In the genomic region with DNA sequence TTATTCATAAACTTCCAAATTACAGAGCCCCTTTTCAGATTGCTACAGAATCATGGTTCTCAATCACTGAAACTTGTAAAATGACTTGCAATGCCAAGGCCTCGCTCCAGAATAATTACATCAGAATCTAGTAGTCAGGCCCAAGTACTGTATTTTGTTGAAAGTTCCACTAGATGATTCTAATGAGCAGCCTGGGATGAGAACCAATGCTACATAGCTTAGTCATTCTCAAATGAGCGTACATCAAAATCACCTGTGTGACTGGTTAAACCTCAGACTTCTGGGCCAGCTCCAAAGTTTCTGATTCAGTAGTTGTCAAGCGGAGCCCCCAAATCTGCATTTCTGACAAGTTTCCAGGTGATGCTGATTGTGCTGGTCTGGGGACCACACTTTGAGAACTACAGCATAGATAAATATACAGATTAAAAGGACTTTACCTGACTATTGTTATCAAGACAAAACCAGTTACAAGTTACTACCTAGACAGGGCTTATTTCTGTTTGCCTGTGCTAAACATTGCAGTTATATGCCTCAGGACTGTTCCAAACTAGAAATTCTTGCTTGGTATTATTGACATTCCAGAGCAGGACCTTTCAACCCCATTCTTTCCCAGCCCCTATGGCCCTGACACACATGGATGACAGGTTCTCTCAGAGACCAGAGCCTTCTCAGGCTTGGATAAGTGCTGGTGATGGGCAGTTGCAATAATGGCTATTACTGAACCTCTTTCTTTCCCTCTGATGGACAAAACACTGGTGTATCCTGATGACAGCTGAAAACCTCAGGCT, we compare ENCODE assay signal across 15 cellular contexts.
DNase-seq lines count a peak whose midpoint lies in the region; ATAC-seq, FAIRE-seq and TF ChIP-seq lines count a peak whose summit lies in the region.
"Had no signal": no experiment of that assay in that cellular context is flagged by ENCODE, and none has a peak within 500 bp of the region (broad histone marks: within the 10 kb centered on the region; RNA-seq: fewer than 3 reads in every experiment).

No MANE protein-coding gene starts in this region.

- intact Hi-C loops in HepG2 (cut with micrococcal nuclease; ENCODE audit: unreplicated experiment): loop anchor here (1.0 to 2.0 kb wide), 3 partner anchors 22 to 272 kb away; a partner anchor contains a TSS

- H3K79me2 ChIP-seq in HepG2 (ENCODE audit: insufficient read depth, low read length): no peaks in the 10 kb centered on the region

- no peaks in the 10 kb centered on the region for H3K36me3 ChIP-seq in HepG2 (replicated peaks in 1 of 2; ENCODE audit: control insufficient read depth in 1 of 2, insufficient read depth in 2 of 2, low read length in 2 of 2)
- H3K36me3 ChIP-seq: colonic mucosa had no signal

- no TSS peak for BruUV-seq in HepG2 (replicated peaks; lab: Mats Ljungman, UMichigan)

- H3K4me3 ChIP-seq in LNCaP clone FGC (ENCODE audit: low read depth, low read length) (no peak overlapping the region), epithelial cell of esophagus (ENCODE audit: low read length) (no peak overlapping the region), HepG2 (replicated peaks in 1 of 3; ENCODE audit: insufficient read depth in 1 of 3, low read depth in 2 of 3, low read length in 3 of 3) (no peak overlapping the region; a peak in 1 of 6 replicates)
- H3K4me3 ChIP-seq: colonic mucosa had no signal

- no peak overlapping the region for H3K9ac ChIP-seq in HepG2 (ENCODE audit: insufficient read depth, low read depth, low read length)

- H4K20me1 ChIP-seq in HepG2 (ENCODE audit: insufficient read depth, low read length): no peaks in the 10 kb centered on the region

- no peaks in the 10 kb centered on the region for H3K9me3 ChIP-seq in HepG2 (ENCODE audit: low read length)
- H3K9me3 ChIP-seq: colonic mucosa had no signal

- H3K4me1 ChIP-seq in HepG2 (ENCODE audit: insufficient read depth, low read length): peaks cover 97% of the 10 kb centered on the region
- H3K4me1 ChIP-seq: colonic mucosa had no signal

- CTCF ChIA-PET in HepG2 (lab: Yijun Ruan, JAX; ENCODE audit: low intra/inter-chr PET ratio, low total read pairs): no interaction called here

- ATAC-seq in HepG2 (peak; percentile 98), omental fat pad (ENCODE audit: low FRiP score) (no peak), HG03520 (IDR thresholded peaks at IDR 0.05; ENCODE audit: unreplicated experiment) (no peak), GM18909 (IDR thresholded peaks at IDR 0.05; ENCODE audit: poor library complexity, unreplicated experiment) (no peak)
- ATAC-seq: sciatic nerve, T-cell had no signal

- TF ChIP-seq POLR2A in HepG2 (IDR thresholded peaks at IDR 0.05; ENCODE audit: insufficient read depth in 1 of 2, low read depth in 2 of 2, low read length in 2 of 2): no peak

- peak; percentile 76 for FAIRE-seq in HepG2 (lab: Jason Lieb, UNC)

- POLR2A ChIA-PET in HepG2 (lab: Yijun Ruan, JAX): interaction anchor here (0.8 to 1.4 kb wide), 3 partner anchors 53 to 273 kb away, joined by 4 to 8 read pairs (median 4); no protein-coding TSS in a partner anchor

- TF ChIP-seq CTCF in LNCaP clone FGC (IDR thresholded peaks at IDR 0.05; ENCODE audit: control insufficient read depth, extremely low read depth, insufficient read depth) (no peak), epithelial cell of esophagus (IDR thresholded peaks at IDR 0.05; ENCODE audit: insufficient read depth, low read depth, low read length, missing control alignments) (no peak), HepG2 (CRISPR knock-in tag; IDR thresholded peaks at IDR 0.05) (no peak), omental fat pad (IDR thresholded peaks at IDR 0.05) (no peak)

- DNase-seq in ACHN: peak; percentile 13
- peak; percentile 48 for DNase-seq in LNCaP clone FGC (ENCODE audit: low read depth)
- DNase-seq in epithelial cell of esophagus (ENCODE audit: low read depth): peak; percentile 51
- peak; percentile 97 for DNase-seq in HepG2 (ENCODE audit: low spot score)
- no peak for DNase-seq in GOT3 (lab: John Stamatoyannopoulos, UW)
- no peak for DNase-seq in omental fat pad (ENCODE audit: low spot score)
- DNase-seq: CD4-positive, alpha-beta memory T cell; colonic mucosa; glutamatergic neuron; immature natural killer cell; NCI-H446; T-cell had no signal

- H3K4me2 ChIP-seq in HepG2 (ENCODE audit: low read depth, low read length): peak overlapping the region; percentile 51

- no peaks in the 10 kb centered on the region for H3K27me3 ChIP-seq in HepG2 (ENCODE audit: control insufficient read depth in 1 of 2, insufficient read depth in 2 of 2, low read length in 2 of 2)
- H3K27me3 ChIP-seq: colonic mucosa had no signal

- peak overlapping the region; percentile 28 for H3K27ac ChIP-seq in HepG2 (ENCODE audit: extremely low read length, insufficient read depth, low read length)
- H3K27ac ChIP-seq: colonic mucosa had no signal

- 62% methylated on average over 3 of the region's 3 CpGs for WGBS in HepG2 (ENCODE audit: low lambda C conversion rate)

- in situ Hi-C loops in ACHN (cut with HindIII; ENCODE audit: low pct_ligation_motif_present, low pct_unique_long_range_greater_than_20kb, low sequenced_read_pairs): no loop called here
- in situ Hi-C loops in HepG2 (cut with HindIII; ENCODE audit: extremely low pct_ligation_motif_present, low pct_unique_long_range_greater_than_20kb): loop anchor here (5.0 kb wide), 1 partner anchor 273 kb away; a partner anchor contains a TSS

- no peak for TF ChIP-seq RAD21 in HepG2 (CRISPR knock-in tag; IDR thresholded peaks at IDR 0.05)

- H2AFZ ChIP-seq in HepG2 (ENCODE audit: low read length): no peak overlapping the region

- TF ChIP-seq EP300 in HepG2 (IDR thresholded peaks at IDR 0.05; ENCODE audit: low read depth in 2 of 2, low read length in 2 of 2) (peak in 1 of 2 experiments; percentile 89; a peak in 2 of 4 replicates), HepG2 (CRISPR knock-in tag; IDR thresholded peaks at IDR 0.05; ENCODE audit: borderline replicate concordance) (peak; percentile 57; the same call in 1 of the 2 replicates)

TF ChIP-seq in HepG2, 621 proteins besides CTCF, POLR2A, EP300 and RAD21 (continues in another document):
- TF ChIP-seq AGO1 (IDR thresholded peaks at IDR 0.05; ENCODE audit: low read depth, low read length, poor library complexity, severe bottlenecking) (no peak), ZNF510 (CRISPR knock-in tag; IDR thresholded peaks at IDR 0.05; ENCODE audit: low read depth) (no peak), RFXAP (CRISPR knock-in tag; IDR thresholded peaks at IDR 0.05; ENCODE audit: borderline replicate concordance) (peak; percentile 72; the same call in 1 of the 2 replicates), CHD4 (IDR thresholded peaks at IDR 0.05; ENCODE audit: borderline replicate concordance, low read length) (no peak), ZNF205 (CRISPR knock-in tag; IDR thresholded peaks at IDR 0.05) (0 out of 2 replicates have a peak, but pooled peaks have one; percentile 29), TBX3 (IDR thresholded peaks at IDR 0.05; ENCODE audit: borderline replicate concordance) (peak; percentile 39; the same call in 1 of the 2 replicates), PPARG (CRISPR knock-in tag; conservative IDR thresholded peaks at IDR 0.05) (peak; percentile 81), ZNF782 (CRISPR knock-in tag; IDR thresholded peaks at IDR 0.05; ENCODE audit: borderline replicate concordance) (no peak), HMG20B (CRISPR knock-in tag; conservative IDR thresholded peaks at IDR 0.05) (peak; percentile 65), ZFP1 (CRISPR knock-in tag; IDR thresholded peaks at IDR 0.05) (no peak; the same call in 1 of the 2 replicates), ZBTB20 (CRISPR knock-in tag; IDR thresholded peaks at IDR 0.05; ENCODE audit: borderline replicate concordance, low read depth) (peak; percentile 92)
- TF ChIP-seq, protein P1, sequence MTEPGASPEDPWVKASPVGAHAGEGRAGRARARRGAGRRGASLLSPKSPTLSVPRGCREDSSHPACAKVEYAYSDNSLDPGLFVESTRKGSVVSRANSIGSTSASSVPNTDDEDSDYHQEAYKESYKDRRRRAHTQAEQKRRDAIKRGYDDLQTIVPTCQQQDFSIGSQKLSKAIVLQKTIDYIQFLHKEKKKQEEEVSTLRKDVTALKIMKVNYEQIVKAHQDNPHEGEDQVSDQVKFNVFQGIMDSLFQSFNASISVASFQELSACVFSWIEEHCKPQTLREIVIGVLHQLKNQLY (CRISPR knock-in tag; IDR thresholded peaks at IDR 0.05): 0 out of 2 replicates have a peak, but pooled peaks have one; percentile 18
- TF ChIP-seq, protein P2, sequence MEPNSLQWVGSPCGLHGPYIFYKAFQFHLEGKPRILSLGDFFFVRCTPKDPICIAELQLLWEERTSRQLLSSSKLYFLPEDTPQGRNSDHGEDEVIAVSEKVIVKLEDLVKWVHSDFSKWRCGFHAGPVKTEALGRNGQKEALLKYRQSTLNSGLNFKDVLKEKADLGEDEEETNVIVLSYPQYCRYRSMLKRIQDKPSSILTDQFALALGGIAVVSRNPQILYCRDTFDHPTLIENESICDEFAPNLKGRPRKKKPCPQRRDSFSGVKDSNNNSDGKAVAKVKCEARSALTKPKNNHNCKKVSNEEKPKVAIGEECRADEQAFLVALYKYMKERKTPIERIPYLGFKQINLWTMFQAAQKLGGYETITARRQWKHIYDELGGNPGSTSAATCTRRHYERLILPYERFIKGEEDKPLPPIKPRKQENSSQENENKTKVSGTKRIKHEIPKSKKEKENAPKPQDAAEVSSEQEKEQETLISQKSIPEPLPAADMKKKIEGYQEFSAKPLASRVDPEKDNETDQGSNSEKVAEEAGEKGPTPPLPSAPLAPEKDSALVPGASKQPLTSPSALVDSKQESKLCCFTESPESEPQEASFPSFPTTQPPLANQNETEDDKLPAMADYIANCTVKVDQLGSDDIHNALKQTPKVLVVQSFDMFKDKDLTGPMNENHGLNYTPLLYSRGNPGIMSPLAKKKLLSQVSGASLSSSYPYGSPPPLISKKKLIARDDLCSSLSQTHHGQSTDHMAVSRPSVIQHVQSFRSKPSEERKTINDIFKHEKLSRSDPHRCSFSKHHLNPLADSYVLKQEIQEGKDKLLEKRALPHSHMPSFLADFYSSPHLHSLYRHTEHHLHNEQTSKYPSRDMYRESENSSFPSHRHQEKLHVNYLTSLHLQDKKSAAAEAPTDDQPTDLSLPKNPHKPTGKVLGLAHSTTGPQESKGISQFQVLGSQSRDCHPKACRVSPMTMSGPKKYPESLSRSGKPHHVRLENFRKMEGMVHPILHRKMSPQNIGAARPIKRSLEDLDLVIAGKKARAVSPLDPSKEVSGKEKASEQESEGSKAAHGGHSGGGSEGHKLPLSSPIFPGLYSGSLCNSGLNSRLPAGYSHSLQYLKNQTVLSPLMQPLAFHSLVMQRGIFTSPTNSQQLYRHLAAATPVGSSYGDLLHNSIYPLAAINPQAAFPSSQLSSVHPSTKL (CRISPR knock-in tag; IDR thresholded peaks at IDR 0.05): peak; percentile 98
- TF ChIP-seq, protein P3, sequence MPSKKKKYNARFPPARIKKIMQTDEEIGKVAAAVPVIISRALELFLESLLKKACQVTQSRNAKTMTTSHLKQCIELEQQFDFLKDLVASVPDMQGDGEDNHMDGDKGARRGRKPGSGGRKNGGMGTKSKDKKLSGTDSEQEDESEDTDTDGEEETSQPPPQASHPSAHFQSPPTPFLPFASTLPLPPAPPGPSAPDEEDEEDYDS (CRISPR knock-in tag; IDR thresholded peaks at IDR 0.05): 0 out of 2 replicates have a peak, but pooled peaks have one; percentile 20

Comparison
In these comparisons a context has a peak if more than half of its experiments do, and no peak if none do; other contexts are left out.
1. DNase-seq: peak in ACHN (single experiment), LNCaP clone FGC (single experiment), epithelial cell of esophagus (single experiment) and HepG2 (single experiment); none in GOT3 (single experiment) and omental fat pad (single experiment).